Comparison of ENCODE assay signal across 1 cellular context in the genomic region with DNA sequence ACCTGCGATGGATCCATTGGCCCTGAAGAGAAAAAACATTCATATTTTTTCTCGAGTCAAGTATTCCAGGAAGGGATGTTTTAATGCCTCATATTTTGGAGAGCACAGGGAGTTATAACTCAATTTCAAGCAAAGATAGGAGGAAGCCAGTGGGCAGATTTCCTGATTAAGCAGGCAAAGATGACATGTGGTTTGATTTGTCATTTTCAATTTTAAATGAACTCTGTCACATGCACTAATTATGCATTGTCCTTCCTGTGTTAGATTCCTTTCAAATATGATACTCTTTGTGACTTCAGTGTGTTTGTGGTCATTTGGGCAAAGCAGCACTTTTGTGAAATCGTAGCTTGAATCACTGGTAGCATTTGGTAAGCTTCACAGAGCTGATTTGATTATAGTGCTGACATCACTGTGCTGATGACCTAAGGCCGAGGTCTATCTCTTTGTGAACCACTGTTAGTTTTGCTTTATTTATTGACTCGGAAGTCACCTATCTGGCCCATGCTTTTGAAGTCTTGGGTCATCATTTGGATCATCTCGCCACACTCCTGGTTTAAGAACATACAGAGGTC.
A peak's percentile ranks its signal among the peaks of the same experiment; 100 is the strongest.
TF ChIP-seq lines count a peak whose summit lies in the region.

No MANE protein-coding gene starts in this region.

TF ChIP-seq in liver, 16 proteins besides CTCF, POLR2A, EP300 and RAD21:
- TF ChIP-seq JUND (IDR thresholded peaks at IDR 0.05) (peak in 1 of 2 donors; percentile 36), SP1 (IDR thresholded peaks at IDR 0.05) (peak; percentile 29), HNF4A (conservative IDR thresholded peaks at IDR 0.05) (peak; percentile 61 to 71), RXRA (IDR thresholded peaks at IDR 0.05) (peak; percentile 44 to 67), HNF4G (IDR thresholded peaks at IDR 0.05) (peak; percentile 20), FOXA2 (IDR thresholded peaks at IDR 0.05) (peak; percentile 31)
TF ChIP-seq in liver: peak in this region for 6; not testable (repeated sequence) for 10.
